ENCODE assay signal across 17 cellular contexts in genomic region chr21:44516828-44517174, GRCh38. TPM values are rescaled to one million over a fixed set of nuclear protein-coding genes. Genes with fewer than 3 reads are reported as not detected.
A peak's percentile ranks its signal among the peaks of the same experiment; 100 is the strongest.
DNase-seq lines count a peak whose midpoint lies in the region; ATAC-seq, FAIRE-seq and TF ChIP-seq lines count a peak whose summit lies in the region.
"Had no signal": no experiment of that assay in that cellular context is flagged by ENCODE, and none has a peak within 500 bp of the region (broad histone marks: within the 10 kb centered on the region; RNA-seq: fewer than 3 reads in every experiment).

No MANE protein-coding gene starts in this region.

- no peak for ATAC-seq in RWPE2 (ENCODE audit: low read depth)
- ATAC-seq: Right ventricle myocardium inferior had no signal

- no peak overlapping the region for H3K9ac ChIP-seq in kidney (ENCODE audit: low read length in 2 of 2)

- H3K9me3 ChIP-seq in RWPE2 (ENCODE audit: severe bottlenecking): no peaks in the 10 kb centered on the region
- no peaks in the 10 kb centered on the region for H3K9me3 ChIP-seq in kidney (ENCODE audit: control insufficient read depth in 1 of 2, low read length in 2 of 2)

- H3K36me3 ChIP-seq in RWPE2 (ENCODE audit: low read depth) (no peaks in the 10 kb centered on the region), kidney (ENCODE audit: control insufficient read depth in 1 of 2, insufficient read depth in 2 of 2, low read length in 2 of 2) (no peaks in the 10 kb centered on the region)

- H3K9me3 Mint-ChIP-seq in T-helper 2 cell treated with Interferon-gamma antibody and Interleukin-4, amounts not matched to agents 5 μg/mL and 100 μg/mL, for 36 hours: no peaks in the 10 kb centered on the region

- TF ChIP-seq CTCF in RWPE2 (IDR thresholded peaks at IDR 0.05; ENCODE audit: poor library complexity, severe bottlenecking) (no peak), kidney (IDR thresholded peaks at IDR 0.05; ENCODE audit: borderline replicate concordance, extremely low read depth, insufficient read depth) (no peak)

- no peak for FAIRE-seq in kidney (lab: Jason Lieb, UNC)
- FAIRE-seq: A204.1 had no signal

- H3K27ac ChIP-seq in RWPE2 (ENCODE audit: poor library complexity, severe bottlenecking): no peak overlapping the region
- no peak overlapping the region for H3K27ac ChIP-seq in kidney (ENCODE audit: low read depth in 2 of 2, low read length in 2 of 2)
- H3K27ac ChIP-seq: PC-9 had no signal

- H3K27me3 Mint-ChIP-seq in T-helper 2 cell treated with Interferon-gamma antibody and Interleukin-4, amounts not matched to agents 5 μg/mL and 100 μg/mL, for 36 hours (ENCODE audit: low read depth): no peaks in the 10 kb centered on the region

- H3K4me1 Mint-ChIP-seq in T-helper 2 cell treated with Interferon-gamma antibody and Interleukin-4, amounts not matched to agents 5 μg/mL and 100 μg/mL, for 36 hours (ENCODE audit: low read depth): no peaks in the 10 kb centered on the region

- H3K4me3 Mint-ChIP-seq in T-helper 2 cell treated with Interferon-gamma antibody and Interleukin-4, amounts not matched to agents 5 μg/mL and 100 μg/mL, for 36 hours: peak overlapping the region; percentile 23
- H3K4me3 Mint-ChIP-seq: CD14-positive monocyte had no signal

- H3K27me3 ChIP-seq in RWPE2 (ENCODE audit: insufficient read depth, poor library complexity, severe bottlenecking): no peaks in the 10 kb centered on the region

- H3K27ac Mint-ChIP-seq in T-helper 2 cell treated with Interferon-gamma antibody and Interleukin-4, amounts not matched to agents 5 μg/mL and 100 μg/mL, for 36 hours: no peak overlapping the region

- no peaks in the 10 kb centered on the region for H3K36me3 Mint-ChIP-seq in T-helper 2 cell treated with Interferon-gamma antibody and Interleukin-4, amounts not matched to agents 5 μg/mL and 100 μg/mL, for 36 hours (ENCODE audit: low read depth)
- H3K36me3 Mint-ChIP-seq: CD14-positive monocyte had no signal

- intact Hi-C loops in kidney (cut with DNase I) (no loop called here), posterior vena cava (cut with DNase I) (no loop called here)

- H3K4me1 ChIP-seq in RWPE2 (ENCODE audit: insufficient read depth, poor library complexity, severe bottlenecking) (no peaks in the 10 kb centered on the region), kidney (ENCODE audit: control insufficient read depth in 1 of 2, insufficient read depth in 1 of 2, low read depth in 1 of 2, low read length in 2 of 2) (no peaks in the 10 kb centered on the region)

- H3K4me3 ChIP-seq in RWPE2 (ENCODE audit: severe bottlenecking) (no peak overlapping the region), kidney (ENCODE audit: low read length in 2 of 2) (no peak overlapping the region)
- H3K4me3 ChIP-seq: PC-9 had no signal

- no peak for DNase-seq in T-helper 2 cell treated with Interferon-gamma antibody and Interleukin-4, amounts not matched to agents 5 μg/mL and 100 μg/mL, for 36 hours (ENCODE audit: low spot score)
- DNase-seq in T-helper 2 cell (no peak), RWPE2 (ENCODE audit: low spot score) (peak; percentile 51), kidney (peak; percentile 33), posterior vena cava (ENCODE audit: low spot score) (peak; percentile 59), cortex of kidney (lab: John Stamatoyannopoulos, UW) (no peak), SKM-1 (lab: John Stamatoyannopoulos, UW; ENCODE audit: unreplicated experiment) (no peak), SW480 (ENCODE audit: low spot score) (no peak)
- DNase-seq: GDM1, HCEC 1CT, NCI-H1092, NCI-H1694, NCI-H2107, PC-9 had no signal

RNA-seq across cellular contexts. Expression of gene KRTAP10-1, which starts 23.2 kb away (rescaled TPM):
- total RNA-seq in kidney (not detected), posterior vena cava (not detected)
- polyA plus RNA-seq in kidney (ENCODE audit: insufficient read depth, low read depth, low replicate concordance): not detected
- total RNA-seq: PC-9, Right ventricle myocardium inferior had no signal
- polyA plus RNA-seq: CD14-positive monocyte had no signal

RNA-seq across cellular contexts. Expression of gene KRTAP10-2, which starts 34.5 kb away (rescaled TPM):
- not detected for total RNA-seq in kidney
- not detected for polyA plus RNA-seq in kidney (ENCODE audit: insufficient read depth, low read depth, low replicate concordance)
- total RNA-seq in posterior vena cava: not detected
- total RNA-seq: PC-9, Right ventricle myocardium inferior had no signal
- polyA plus RNA-seq: CD14-positive monocyte had no signal

RNA-seq across cellular contexts. Expression of gene KRTAP10-3, which starts 41.8 kb away (rescaled TPM):
- total RNA-seq in kidney (not detected), posterior vena cava (not detected)
- polyA plus RNA-seq in kidney (ENCODE audit: insufficient read depth, low read depth, low replicate concordance): not detected
- total RNA-seq: PC-9, Right ventricle myocardium inferior had no signal
- polyA plus RNA-seq: CD14-positive monocyte had no signal

RNA-seq across cellular contexts. Expression of gene KRTAP10-4, which starts 56.7 kb away (rescaled TPM):
- not detected for total RNA-seq in kidney
- polyA plus RNA-seq in kidney (ENCODE audit: insufficient read depth, low read depth, low replicate concordance): not detected
- total RNA-seq in posterior vena cava: not detected
- total RNA-seq: PC-9, Right ventricle myocardium inferior had no signal
- polyA plus RNA-seq: CD14-positive monocyte had no signal

Comparison
In these comparisons a context has a peak if more than half of its experiments do, and no peak if none do; other contexts are left out.
1. DNase-seq: peak in RWPE2 (single experiment), kidney (single experiment) and posterior vena cava (single experiment); none in T-helper 2 cell treated with Interferon-gamma antibody and Interleukin-4, amounts not matched to agents 5 μg/mL and 100 μg/mL, for 36 hours (single experiment), T-helper 2 cell (0 of 5), cortex of kidney (single experiment), SKM-1 (single experiment) and SW480 (single experiment).